Comparison of ENCODE assay signal across 30 cellular contexts in the genomic region with DNA sequence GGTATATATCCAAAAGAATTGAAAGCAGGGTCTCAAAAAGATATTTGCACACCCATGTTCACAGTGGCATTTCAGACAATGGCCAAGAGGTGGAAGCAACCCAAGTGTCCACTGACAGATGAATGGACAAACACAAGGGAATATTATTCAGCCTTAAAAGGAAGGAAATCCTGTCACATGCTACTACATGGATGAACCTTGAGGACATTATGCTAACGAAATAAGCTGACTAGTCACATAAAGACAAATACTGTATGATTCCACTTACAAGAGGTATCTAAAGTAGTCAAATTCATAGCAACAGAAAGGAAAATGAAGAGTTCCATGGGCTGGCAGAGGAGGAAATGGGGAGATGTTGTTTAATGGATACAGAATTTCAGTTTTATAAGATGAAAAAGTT.
"Had no signal": no experiment of that assay in that cellular context is flagged by ENCODE, and none has a peak within 500 bp of the region (broad histone marks: within the 10 kb centered on the region; RNA-seq: fewer than 3 reads in every experiment).

No MANE protein-coding gene starts in this region.

- H3K27ac Mint-ChIP-seq: naive B cell; natural killer cell treated with Interleukin-12 subunit alpha and Interleukin-12 subunit beta and Interleukin-15 and Interleukin-18, amount 100 ng/mL, for 72 hours; nephron progenitor cell; stimulated activated naive CD8-positive, alpha-beta T cell treated with anti-CD3 and anti-CD28 coated beads, Interleukin-15, amount 100 ng/mL, for 72 hours had no signal

- H3K9me3 Mint-ChIP-seq: naive B cell; natural killer cell treated with Interleukin-12 subunit alpha and Interleukin-12 subunit beta and Interleukin-15 and Interleukin-18, amount 100 ng/mL, for 72 hours; stimulated activated naive CD8-positive, alpha-beta T cell treated with anti-CD3 and anti-CD28 coated beads, Interleukin-15, amount 100 ng/mL, for 72 hours had no signal

- H3K4me3 ChIP-seq: pancreas, prostate gland, skin epidermis, smooth muscle cell, spleen, suprapubic skin, testis, tibial artery, transverse colon, upper lobe of right lung, uterus had no signal

- H3K27ac ChIP-seq: neutrophil, pancreas, prostate gland, spleen, suprapubic skin, testis, tibial artery, transverse colon, upper lobe of right lung, uterus had no signal

- H3K27me3 Mint-ChIP-seq: naive B cell; naive thymus-derived CD8-positive, alpha-beta T cell; natural killer cell treated with Interleukin-12 subunit alpha and Interleukin-12 subunit beta and Interleukin-15 and Interleukin-18, amount 100 ng/mL, for 72 hours; stimulated activated naive CD8-positive, alpha-beta T cell treated with anti-CD3 and anti-CD28 coated beads, Interleukin-15, amount 100 ng/mL, for 72 hours had no signal

- H3K36me3 ChIP-seq: neutrophil, pancreas, prostate gland, spleen, suprapubic skin, tibial artery, transverse colon, upper lobe of right lung, uterus had no signal

- DNase-seq: naive B cell; naive thymus-derived CD8-positive, alpha-beta T cell; nephron progenitor cell; nucleus accumbens; pancreas; right cardiac atrium; spleen; stimulated activated CD4-positive, alpha-beta T cell treated with anti-CD3 and anti-CD28 coated beads, Interleukin-12 subunit alpha, Interleukin-12 subunit beta, amount 100 ng/mL, for 4 hours; stimulated activated CD4-positive, alpha-beta T cell treated with anti-CD3 and anti-CD28 coated beads, Interleukin-1b, Interleukin-23, amount 100 ng/mL, for 48 hours; stimulated activated CD4-positive, alpha-beta T cell treated with anti-CD3 and anti-CD28 coated beads, Interleukin-4, amount 100 ng/mL, for 1 hour; stimulated activated CD4-positive, alpha-beta T cell treated with anti-CD3 and anti-CD28 coated beads, Interleukin-4, amount 100 ng/mL, for 4 hours; stimulated activated CD8-positive, alpha-beta memory T cell treated with anti-CD3 and anti-CD28 coated beads, Interleukin-4, amount 100 ng/mL, for 48 hours; stimulated activated naive CD4-positive, alpha-beta T cell; stimulated activated naive CD8-positive, alpha-beta T cell treated with anti-CD3 and anti-CD28 coated beads, Interleukin-15, amount 100 ng/mL, for 72 hours; stimulated activated naive CD8-positive, alpha-beta T cell treated with anti-CD3 and anti-CD28 coated beads, Interleukin-15, Interleukin-2, amounts not matched to agents 100 U/mL and 50 U/mL, for 24 hours; substantia nigra; testis; tibial artery; transverse colon; upper lobe of right lung; uterus had no signal

- H3K9me3 ChIP-seq: neutrophil, pancreas, prostate gland, spleen, suprapubic skin, testis, tibial artery, transverse colon, upper lobe of right lung, uterus had no signal

- H3K4me2 ChIP-seq: smooth muscle cell had no signal

- FAIRE-seq: pancreas had no signal

- H3K27me3 ChIP-seq: neutrophil, pancreas, spleen, suprapubic skin, testis, tibial artery, transverse colon, upper lobe of right lung, uterus had no signal

- H3K36me3 Mint-ChIP-seq: naive B cell; naive thymus-derived CD8-positive, alpha-beta T cell; natural killer cell treated with Interleukin-12 subunit alpha and Interleukin-12 subunit beta and Interleukin-15 and Interleukin-18, amount 100 ng/mL, for 72 hours had no signal

- H3K4me3 Mint-ChIP-seq: naive B cell; naive thymus-derived CD8-positive, alpha-beta T cell; natural killer cell treated with Interleukin-12 subunit alpha and Interleukin-12 subunit beta and Interleukin-15 and Interleukin-18, amount 100 ng/mL, for 72 hours; nephron progenitor cell; neural crest cell; stimulated activated naive CD8-positive, alpha-beta T cell treated with anti-CD3 and anti-CD28 coated beads, Interleukin-15, amount 100 ng/mL, for 72 hours; type B pancreatic cell had no signal

- ATAC-seq: naive thymus-derived CD8-positive, alpha-beta T cell; natural killer cell treated with Interleukin-12 subunit alpha and Interleukin-12 subunit beta and Interleukin-15 and Interleukin-18, amount 100 ng/mL, for 72 hours; pancreas; right cardiac atrium; sciatic nerve; stimulated activated naive CD8-positive, alpha-beta T cell treated with anti-CD3 and anti-CD28 coated beads, Interleukin-15, amount 100 ng/mL, for 72 hours; stimulated activated naive CD8-positive, alpha-beta T cell treated with anti-CD3 and anti-CD28 coated beads, Interleukin-15, Interleukin-2, amounts not matched to agents 100 U/mL and 50 U/mL, for 24 hours; upper lobe of right lung had no signal
